2 cellular contexts compared by ENCODE assay signal in genomic region chr4:146915132-146915531, GRCh38.
A peak's percentile ranks its signal among the peaks of the same experiment; 100 is the strongest.
TF ChIP-seq lines count a peak whose summit lies in the region.

No MANE protein-coding gene starts in this region.

TF ChIP-seq in IMR-90, 13 proteins besides CTCF, POLR2A, EP300 and RAD21:
- TF ChIP-seq MAFK (IDR thresholded peaks at IDR 0.05; ENCODE audit: low read depth, low read length): no peak
- 0 out of 2 replicates have a peak, but pooled peaks have one; percentile 29 for TF ChIP-seq CEBPB (IDR thresholded peaks at IDR 0.05; ENCODE audit: low read depth, low read length)

TF ChIP-seq in K562, 482 proteins besides CTCF, POLR2A, EP300 and RAD21:
- TF ChIP-seq CEBPG (CRISPR knock-in tag; IDR thresholded peaks at IDR 0.05) (no peak), CEBPG (tag; conservative IDR thresholded peaks at IDR 0.05 in 1 of 2, IDR thresholded peaks at IDR 0.05 in 1 of 2) (peak; percentile 14 to 79; a peak in 2 of 4 replicates), GTF2B (IDR thresholded peaks at IDR 0.05; ENCODE audit: extremely low read depth, insufficient read length) (no peak), CEBPB (tag; IDR thresholded peaks at IDR 0.05) (peak; percentile 46), ZNF764 (CRISPR knock-in tag; IDR thresholded peaks at IDR 0.05; ENCODE audit: low read depth) (no peak)
- TF ChIP-seq, protein P1, sequence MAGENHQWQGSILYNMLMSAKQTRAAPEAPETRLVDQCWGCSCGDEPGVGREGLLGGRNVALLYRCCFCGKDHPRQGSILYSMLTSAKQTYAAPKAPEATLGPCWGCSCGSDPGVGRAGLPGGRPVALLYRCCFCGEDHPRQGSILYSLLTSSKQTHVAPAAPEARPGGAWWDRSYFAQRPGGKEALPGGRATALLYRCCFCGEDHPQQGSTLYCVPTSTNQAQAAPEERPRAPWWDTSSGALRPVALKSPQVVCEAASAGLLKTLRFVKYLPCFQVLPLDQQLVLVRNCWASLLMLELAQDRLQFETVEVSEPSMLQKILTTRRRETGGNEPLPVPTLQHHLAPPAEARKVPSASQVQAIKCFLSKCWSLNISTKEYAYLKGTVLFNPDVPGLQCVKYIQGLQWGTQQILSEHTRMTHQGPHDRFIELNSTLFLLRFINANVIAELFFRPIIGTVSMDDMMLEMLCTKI (IDR thresholded peaks at IDR 0.05; ENCODE audit: partially characterized antibody): no peak
